Comparison of ENCODE assay signal across 1 cellular context in the genomic region with DNA sequence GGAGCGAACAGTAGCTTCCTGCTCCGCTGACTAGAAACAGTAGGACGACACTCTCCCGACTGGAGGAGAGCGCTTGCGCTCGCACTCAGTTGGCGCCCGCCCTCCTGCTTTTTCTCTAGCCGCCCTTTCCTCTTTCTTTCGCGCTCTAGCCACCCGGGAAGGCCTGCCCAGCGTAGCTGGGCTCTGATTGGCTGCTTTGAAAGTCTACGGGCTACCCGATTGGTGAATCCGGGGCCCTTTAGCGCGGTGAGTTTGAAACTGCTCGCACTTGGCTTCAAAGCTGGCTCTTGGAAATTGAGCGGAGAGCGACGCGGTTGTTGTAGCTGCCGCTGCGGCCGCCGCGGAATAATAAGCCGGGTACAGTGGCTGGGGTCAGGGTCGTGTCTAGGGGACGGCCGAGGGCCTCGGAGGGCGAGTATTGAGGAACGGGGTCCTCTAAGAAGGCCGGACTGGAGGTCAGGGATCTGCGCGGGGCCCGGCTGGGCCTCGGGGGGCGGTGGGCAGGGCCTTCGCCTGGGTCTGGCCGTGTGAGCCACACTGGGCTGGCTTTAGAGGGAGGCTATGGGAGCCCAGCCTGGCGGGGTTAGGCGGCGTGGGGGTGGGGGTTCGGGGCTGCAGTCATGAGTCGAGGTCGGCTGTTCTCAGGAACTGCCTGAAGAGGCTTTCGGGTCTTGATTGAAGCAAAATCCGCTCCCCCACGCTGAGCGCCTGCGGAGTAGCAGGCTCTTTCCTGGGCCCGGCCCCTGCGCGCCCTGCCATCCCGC.
TF ChIP-seq lines count a peak whose summit lies in the region.

CDK1 (plus strand) TSS at position 265 of the 764 bp plus-strand sequence. CDS start 1,688 bp downstream, outside the sequence.

TF ChIP-seq in GM12878, 131 proteins besides CTCF, POLR2A, EP300 and RAD21 (continued from another document):
- TF ChIP-seq, protein P1, sequence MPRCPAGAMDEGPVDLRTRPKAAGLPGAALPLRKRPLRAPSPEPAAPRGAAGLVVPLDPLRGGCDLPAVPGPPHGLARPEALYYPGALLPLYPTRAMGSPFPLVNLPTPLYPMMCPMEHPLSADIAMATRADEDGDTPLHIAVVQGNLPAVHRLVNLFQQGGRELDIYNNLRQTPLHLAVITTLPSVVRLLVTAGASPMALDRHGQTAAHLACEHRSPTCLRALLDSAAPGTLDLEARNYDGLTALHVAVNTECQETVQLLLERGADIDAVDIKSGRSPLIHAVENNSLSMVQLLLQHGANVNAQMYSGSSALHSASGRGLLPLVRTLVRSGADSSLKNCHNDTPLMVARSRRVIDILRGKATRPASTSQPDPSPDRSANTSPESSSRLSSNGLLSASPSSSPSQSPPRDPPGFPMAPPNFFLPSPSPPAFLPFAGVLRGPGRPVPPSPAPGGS (IDR thresholded peaks at IDR 0.05; ENCODE audit: borderline replicate concordance, insufficient read depth, low read depth, low read length, poor library complexity, severe bottlenecking) = no peak
- TF ChIP-seq CBX5 (IDR thresholded peaks at IDR 0.05; ENCODE audit: low read depth) (no peak), ATF7 (IDR thresholded peaks at IDR 0.05; ENCODE audit: low read depth) (0 out of 2 replicates have a peak, but pooled peaks have one; percentile 22), NR2F1 (conservative IDR thresholded peaks at IDR 0.05) (no peak), BMI1 (IDR thresholded peaks at IDR 0.05; ENCODE audit: borderline replicate concordance) (no peak), CREB1 (IDR thresholded peaks at IDR 0.05; ENCODE audit: low read depth) (peak; percentile 34), POLR2AphosphoS5 (IDR thresholded peaks at IDR 0.05; ENCODE audit: low read length) (peak; percentile 78), PAX5 (IDR thresholded peaks at IDR 0.05; ENCODE audit: borderline replicate concordance, low read depth, low read length) (no peak), SUZ12 (IDR thresholded peaks at IDR 0.05; ENCODE audit: unreplicated experiment) (no peak), SREBF2 (IDR thresholded peaks at IDR 0.05; ENCODE audit: low read length) (no peak), ZNF24 (IDR thresholded peaks at IDR 0.05) (no peak), TAF1 (IDR thresholded peaks at IDR 0.05; ENCODE audit: borderline replicate concordance, low read depth, low read length) (peak; percentile 76; the same call in 1 of the 2 replicates), CBFB (IDR thresholded peaks at IDR 0.05; ENCODE audit: low read depth) (0 out of 2 replicates have a peak, but pooled peaks have one; percentile 33)
- TF ChIP-seq, protein P2, sequence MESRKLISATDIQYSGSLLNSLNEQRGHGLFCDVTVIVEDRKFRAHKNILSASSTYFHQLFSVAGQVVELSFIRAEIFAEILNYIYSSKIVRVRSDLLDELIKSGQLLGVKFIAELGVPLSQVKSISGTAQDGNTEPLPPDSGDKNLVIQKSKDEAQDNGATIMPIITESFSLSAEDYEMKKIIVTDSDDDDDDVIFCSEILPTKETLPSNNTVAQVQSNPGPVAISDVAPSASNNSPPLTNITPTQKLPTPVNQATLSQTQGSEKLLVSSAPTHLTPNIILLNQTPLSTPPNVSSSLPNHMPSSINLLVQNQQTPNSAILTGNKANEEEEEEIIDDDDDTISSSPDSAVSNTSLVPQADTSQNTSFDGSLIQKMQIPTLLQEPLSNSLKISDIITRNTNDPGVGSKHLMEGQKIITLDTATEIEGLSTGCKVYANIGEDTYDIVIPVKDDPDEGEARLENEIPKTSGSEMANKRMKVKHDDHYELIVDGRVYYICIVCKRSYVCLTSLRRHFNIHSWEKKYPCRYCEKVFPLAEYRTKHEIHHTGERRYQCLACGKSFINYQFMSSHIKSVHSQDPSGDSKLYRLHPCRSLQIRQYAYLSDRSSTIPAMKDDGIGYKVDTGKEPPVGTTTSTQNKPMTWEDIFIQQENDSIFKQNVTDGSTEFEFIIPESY (IDR thresholded peaks at IDR 0.05) = no peak
- TF ChIP-seq, protein P3, sequence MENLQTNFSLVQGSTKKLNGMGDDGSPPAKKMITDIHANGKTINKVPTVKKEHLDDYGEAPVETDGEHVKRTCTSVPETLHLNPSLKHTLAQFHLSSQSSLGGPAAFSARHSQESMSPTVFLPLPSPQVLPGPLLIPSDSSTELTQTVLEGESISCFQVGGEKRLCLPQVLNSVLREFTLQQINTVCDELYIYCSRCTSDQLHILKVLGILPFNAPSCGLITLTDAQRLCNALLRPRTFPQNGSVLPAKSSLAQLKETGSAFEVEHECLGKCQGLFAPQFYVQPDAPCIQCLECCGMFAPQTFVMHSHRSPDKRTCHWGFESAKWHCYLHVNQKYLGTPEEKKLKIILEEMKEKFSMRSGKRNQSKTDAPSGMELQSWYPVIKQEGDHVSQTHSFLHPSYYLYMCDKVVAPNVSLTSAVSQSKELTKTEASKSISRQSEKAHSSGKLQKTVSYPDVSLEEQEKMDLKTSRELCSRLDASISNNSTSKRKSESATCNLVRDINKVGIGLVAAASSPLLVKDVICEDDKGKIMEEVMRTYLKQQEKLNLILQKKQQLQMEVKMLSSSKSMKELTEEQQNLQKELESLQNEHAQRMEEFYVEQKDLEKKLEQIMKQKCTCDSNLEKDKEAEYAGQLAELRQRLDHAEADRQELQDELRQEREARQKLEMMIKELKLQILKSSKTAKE (IDR thresholded peaks at IDR 0.05; ENCODE audit: low read depth, poor library complexity, severe bottlenecking) = peak; percentile 57
TF ChIP-seq in GM12878: peak in this region for 40.
